In genomic region chr22:44914026-44914721, GRCh38 we compare ENCODE assay signal across 19 cellular contexts.
"Had no signal": no experiment of that assay in that cellular context is flagged by ENCODE, and none has a peak within 500 bp of the region (broad histone marks: within the 10 kb centered on the region; RNA-seq: fewer than 3 reads in every experiment).

No MANE protein-coding gene starts in this region.

- H2AFZ ChIP-seq: neural progenitor cell had no signal

- ATAC-seq: activated CD4-positive, alpha-beta T cell treated with anti-CD3 and anti-CD28 coated beads for 36 hours; activated T-cell treated with anti-CD3 and anti-CD28 coated beads, Interleukin-2, amount 50 U/mL, for 4 hours; foreskin keratinocyte; left lobe of liver; naive thymus-derived CD8-positive, alpha-beta T cell; stimulated activated effector memory CD8-positive, alpha-beta T cell treated with anti-CD3 and anti-CD28 coated beads, Interleukin-12 subunit alpha, Interleukin-12 subunit beta, amount 100 ng/mL, for 72 hours had no signal

- H3K36me3 ChIP-seq: prostate gland, thoracic aorta, upper lobe of left lung had no signal

- H3K27ac Mint-ChIP-seq: activated CD4-positive, alpha-beta T cell treated with anti-CD3 and anti-CD28 coated beads for 36 hours; activated naive CD4-positive, alpha-beta T cell treated with anti-CD3 and anti-CD28 coated beads for 36 hours; activated T-helper 2 cell treated with anti-CD3 and anti-CD28 coated beads, Interferon-gamma antibody, Interleukin-2, Interleukin-4, amounts not matched to agents 10 μg/mL and 5 μg/mL and 100 μg/mL, durations not matched to agents 14 hours and 24 hours and 36 hours; dendritic cell treated with granulocyte-macrophage colony-stimulating factor and Interleukin-4, amounts not matched to agents 40 ng/mL and 50 ng/mL, for 4 days; mesothelial cell of epicardium; stimulated activated effector memory CD8-positive, alpha-beta T cell treated with anti-CD3 and anti-CD28 coated beads, Interleukin-12 subunit alpha, Interleukin-12 subunit beta, amount 100 ng/mL, for 72 hours had no signal

- H3K27me3 ChIP-seq: neural progenitor cell, upper lobe of left lung had no signal

- H3K9me3 ChIP-seq: prostate gland, thoracic aorta had no signal

- H3K27ac ChIP-seq: foreskin keratinocyte, neural progenitor cell, prostate gland, thoracic aorta, upper lobe of left lung had no signal

- H3K4me1 Mint-ChIP-seq: activated CD4-positive, alpha-beta T cell treated with anti-CD3 and anti-CD28 coated beads for 36 hours; mesothelial cell of epicardium; naive thymus-derived CD8-positive, alpha-beta T cell; neural progenitor cell; stimulated activated effector memory CD8-positive, alpha-beta T cell treated with anti-CD3 and anti-CD28 coated beads, Interleukin-12 subunit alpha, Interleukin-12 subunit beta, amount 100 ng/mL, for 72 hours had no signal

- H3K4me3 ChIP-seq: neural progenitor cell, prostate gland, thoracic aorta, upper lobe of left lung had no signal

- H3K36me3 Mint-ChIP-seq: stimulated activated effector memory CD8-positive, alpha-beta T cell treated with anti-CD3 and anti-CD28 coated beads, Interleukin-12 subunit alpha, Interleukin-12 subunit beta, amount 100 ng/mL, for 72 hours had no signal

- H3K4me3 Mint-ChIP-seq: activated CD4-positive, alpha-beta T cell treated with anti-CD3 and anti-CD28 coated beads for 36 hours; activated naive CD4-positive, alpha-beta T cell treated with anti-CD3 and anti-CD28 coated beads for 36 hours; activated T-cell treated with anti-CD3 and anti-CD28 coated beads, Interleukin-2, amount 50 U/mL, for 4 hours; dendritic cell treated with granulocyte-macrophage colony-stimulating factor and Interleukin-4, amounts not matched to agents 40 ng/mL and 50 ng/mL, for 4 days; mesothelial cell of epicardium; naive thymus-derived CD8-positive, alpha-beta T cell; neural progenitor cell; stimulated activated effector memory CD8-positive, alpha-beta T cell treated with anti-CD3 and anti-CD28 coated beads, Interleukin-12 subunit alpha, Interleukin-12 subunit beta, amount 100 ng/mL, for 72 hours had no signal

- H3K9ac ChIP-seq: neural progenitor cell had no signal

- DNase-seq: activated CD4-positive, alpha-beta T cell treated with anti-CD3 and anti-CD28 coated beads for 36 hours; activated CD4-positive, alpha-beta T cell treated with anti-CD3 and anti-CD28 coated beads, Interleukin-2, amount 50 U/mL, for 4 hours; activated CD8-positive, alpha-beta memory T cell treated with anti-CD3 and anti-CD28 coated beads, Interleukin-2, amount 50 U/mL, for 48 hours; activated naive CD4-positive, alpha-beta T cell treated with anti-CD3 and anti-CD28 coated beads for 36 hours; activated T-cell treated with anti-CD3 and anti-CD28 coated beads, Interleukin-2, amount 50 U/mL, for 4 hours; effector CD4-positive, alpha-beta T cell; foreskin keratinocyte; stimulated activated CD4-positive, alpha-beta T cell treated with anti-CD3 and anti-CD28 coated beads, Interleukin-2, amount 100 ng/mL, for 24 hours; T-helper 1 cell; upper lobe of left lung had no signal

- H3K4me1 ChIP-seq: foreskin keratinocyte, neural progenitor cell, prostate gland, upper lobe of left lung had no signal

- H3K9me3 Mint-ChIP-seq: activated T-helper 2 cell treated with anti-CD3 and anti-CD28 coated beads, Interferon-gamma antibody, Interleukin-2, Interleukin-4, amounts not matched to agents 10 μg/mL and 5 μg/mL and 100 μg/mL, durations not matched to agents 14 hours and 24 hours and 36 hours had no signal

- H3K4me2 ChIP-seq: neural progenitor cell had no signal
